ENCODE assay signal across 28 cellular contexts in the genomic region with DNA sequence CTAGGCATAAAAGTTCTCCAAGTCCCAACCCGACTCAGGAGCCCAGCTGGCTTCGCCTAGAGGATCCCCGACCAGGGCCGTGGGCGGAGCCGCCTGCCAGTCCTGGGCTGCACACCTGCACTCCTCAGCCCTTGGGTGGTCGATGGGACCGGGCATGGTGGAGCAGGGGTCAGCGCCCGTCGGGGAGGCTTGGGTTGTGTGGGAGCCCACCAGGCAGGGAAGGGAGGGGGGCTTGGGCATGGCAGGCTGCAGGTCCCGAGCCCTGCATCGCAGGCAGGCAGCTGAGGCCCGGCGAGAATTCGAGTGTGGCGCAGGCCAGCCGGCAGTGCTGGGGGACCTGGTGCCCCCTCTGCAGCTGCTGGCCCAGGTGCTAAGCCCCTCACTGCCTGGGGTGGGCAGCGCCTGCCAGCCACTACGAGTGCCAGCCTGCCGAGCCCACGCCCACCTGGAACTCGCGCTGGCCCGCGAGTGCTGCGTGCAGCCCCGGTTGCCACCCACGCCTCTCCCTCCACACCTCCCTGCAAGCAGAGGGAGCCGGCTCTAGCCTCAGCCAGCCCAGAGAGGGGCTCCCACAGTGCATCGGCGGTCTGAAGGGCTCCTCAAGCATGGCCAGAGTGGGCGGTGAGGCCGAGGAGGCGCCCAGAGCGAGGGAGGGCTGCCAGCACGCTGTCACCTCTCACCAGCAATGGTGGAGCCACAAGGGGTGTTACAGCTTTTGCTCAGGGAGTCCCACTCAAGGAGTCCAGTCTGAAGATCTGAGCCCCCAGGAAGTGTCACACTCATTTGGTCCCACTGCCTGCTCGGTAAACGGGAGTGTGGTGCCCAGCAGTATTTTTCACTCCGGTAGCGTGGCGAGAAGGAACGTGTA.
"Had no signal": no experiment of that assay in that cellular context is flagged by ENCODE, and none has a peak within 500 bp of the region (broad histone marks: within the 10 kb centered on the region; RNA-seq: fewer than 3 reads in every experiment).

No MANE protein-coding gene starts in this region.

- H2AFZ ChIP-seq: hepatocyte, neural progenitor cell had no signal

- H3K4me2 ChIP-seq: hepatocyte, neural progenitor cell had no signal

- H3K36me3 Mint-ChIP-seq: stimulated activated memory B cell treated with anti-CD40 and anti-IgM and Interleukin-4, amounts not matched to agents 10 μg/mL and 1 μg/mL and 100 μg/mL, for 72 hours had no signal

- H3K27me3 ChIP-seq: colonic mucosa, gastrocnemius medialis, hepatocyte, left lung, neural progenitor cell, right atrium auricular region, spleen, suprapubic skin, transverse colon, vagina had no signal

- H3K27me3 Mint-ChIP-seq: dendritic cell treated with granulocyte-macrophage colony-stimulating factor and Interleukin-4, amounts not matched to agents 40 ng/mL and 50 ng/mL, for 4 days; stimulated activated memory B cell treated with anti-CD40 and anti-IgM and Interleukin-4, amounts not matched to agents 10 μg/mL and 1 μg/mL and 100 μg/mL, for 72 hours; stimulated activated naive CD8-positive, alpha-beta T cell treated with anti-CD3 and anti-CD28 coated beads, Interleukin-15, Interleukin-2, amounts not matched to agents 100 ng/mL and 50 ng/mL, for 24 hours had no signal

- H3K4me1 ChIP-seq: colonic mucosa, prostate gland, right atrium auricular region, spleen, suprapubic skin, transverse colon, vagina had no signal

- ATAC-seq: esophagus mucosa; gastrocnemius medialis; left cardiac atrium; left lung; naive thymus-derived CD4-positive, alpha-beta T cell; stimulated activated memory B cell treated with anti-CD40 and anti-IgM and Interleukin-4, amounts not matched to agents 10 μg/mL and 1 μg/mL and 100 μg/mL, for 72 hours had no signal

- H3K27ac ChIP-seq: colonic mucosa, epithelial cell of prostate, gastrocnemius medialis, hepatocyte, left lung, neural progenitor cell, prostate gland, right atrium auricular region, skin epidermis, spleen, suprapubic skin, transverse colon, vagina had no signal

- H3K4me3 ChIP-seq: colonic mucosa, gastrocnemius medialis, hepatocyte, left lung, neural progenitor cell, prostate gland, right atrium auricular region, skin epidermis, spleen, suprapubic skin, transverse colon, vagina had no signal

- H3K4me1 Mint-ChIP-seq: naive thymus-derived CD4-positive, alpha-beta T cell; nephron; neural progenitor cell; stimulated activated memory B cell treated with anti-CD40 and anti-IgM and Interleukin-4, amounts not matched to agents 10 μg/mL and 1 μg/mL and 100 μg/mL, for 72 hours had no signal

- H3K27ac Mint-ChIP-seq: dendritic cell treated with granulocyte-macrophage colony-stimulating factor and Interleukin-4, amounts not matched to agents 40 ng/mL and 50 ng/mL, for 4 days; endodermal cell; naive thymus-derived CD4-positive, alpha-beta T cell; nephron; neural progenitor cell; stimulated activated memory B cell treated with anti-CD40 and anti-IgM and Interleukin-4, amounts not matched to agents 10 μg/mL and 1 μg/mL and 100 μg/mL, for 72 hours; stimulated activated naive CD8-positive, alpha-beta T cell treated with anti-CD3 and anti-CD28 coated beads, Interleukin-15, Interleukin-2, amounts not matched to agents 100 ng/mL and 50 ng/mL, for 24 hours had no signal

- H3K36me3 ChIP-seq: colonic mucosa, gastrocnemius medialis, left lung, neural progenitor cell, prostate gland, right atrium auricular region, spleen, suprapubic skin, transverse colon, vagina had no signal

- DNase-seq: colonic mucosa; effector CD8-positive, alpha-beta T cell; endodermal cell; foreskin fibroblast; gastrocnemius medialis; head of caudate nucleus; left cardiac atrium; left lung; mesendoderm; midbrain; naive thymus-derived CD4-positive, alpha-beta T cell; nucleus accumbens; spleen; stimulated activated CD4-positive, alpha-beta T cell treated with anti-CD3 and anti-CD28 coated beads, Interleukin-4, amount 100 ng/mL, for 4 hours; transverse colon had no signal

- H3K9me3 ChIP-seq: colonic mucosa, gastrocnemius medialis, left lung, prostate gland, right atrium auricular region, suprapubic skin, transverse colon, vagina had no signal

- H3K9me3 Mint-ChIP-seq: dendritic cell treated with granulocyte-macrophage colony-stimulating factor and Interleukin-4, amounts not matched to agents 40 ng/mL and 50 ng/mL, for 4 days; stimulated activated memory B cell treated with anti-CD40 and anti-IgM and Interleukin-4, amounts not matched to agents 10 μg/mL and 1 μg/mL and 100 μg/mL, for 72 hours; stimulated activated naive CD8-positive, alpha-beta T cell treated with anti-CD3 and anti-CD28 coated beads, Interleukin-15, Interleukin-2, amounts not matched to agents 100 ng/mL and 50 ng/mL, for 24 hours had no signal

- H3K9ac ChIP-seq: neural progenitor cell had no signal

- H3K4me3 Mint-ChIP-seq: dendritic cell treated with granulocyte-macrophage colony-stimulating factor and Interleukin-4, amounts not matched to agents 40 ng/mL and 50 ng/mL, for 4 days; endodermal cell; naive thymus-derived CD4-positive, alpha-beta T cell; nephron; neural progenitor cell; stimulated activated memory B cell treated with anti-CD40 and anti-IgM and Interleukin-4, amounts not matched to agents 10 μg/mL and 1 μg/mL and 100 μg/mL, for 72 hours; stimulated activated naive CD8-positive, alpha-beta T cell treated with anti-CD3 and anti-CD28 coated beads, Interleukin-15, Interleukin-2, amounts not matched to agents 100 ng/mL and 50 ng/mL, for 24 hours had no signal
